In the genomic region with DNA sequence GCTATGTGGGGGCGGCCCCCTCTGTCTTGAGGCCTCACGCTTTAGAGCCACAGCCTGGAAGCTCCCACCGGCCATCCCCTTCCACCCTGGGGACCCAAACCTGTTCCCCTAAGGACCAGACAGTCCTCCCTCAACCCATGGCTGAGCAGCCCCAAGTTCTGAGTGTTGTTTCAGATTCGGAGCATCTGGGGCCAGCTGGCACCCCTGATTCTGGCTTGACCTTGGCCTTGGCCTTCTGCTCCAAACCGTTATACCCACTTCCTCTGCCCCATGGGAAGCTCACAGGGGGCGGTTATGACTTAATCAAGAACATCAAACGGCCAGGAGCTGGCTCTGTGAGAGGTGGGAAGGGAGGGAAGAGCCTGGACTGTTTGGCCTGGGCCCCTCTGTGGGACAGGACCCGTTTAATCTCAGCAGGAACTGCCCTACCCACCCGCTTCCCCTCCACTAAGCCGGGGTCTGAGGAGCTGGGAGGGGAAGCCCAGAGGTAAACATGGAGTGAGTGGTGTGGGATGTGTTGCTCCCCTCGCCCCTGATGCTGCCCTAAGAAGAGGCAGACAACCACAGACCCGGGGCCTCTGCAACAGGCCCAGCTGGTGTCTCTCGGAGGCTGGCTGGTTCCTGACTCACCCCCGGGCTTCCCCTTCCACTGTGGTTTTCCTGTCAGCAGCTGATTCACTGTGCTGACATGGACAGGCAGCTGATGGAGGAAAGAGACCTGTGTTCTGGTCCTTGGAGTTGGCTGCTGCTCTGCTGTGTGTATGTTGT, we compare ENCODE assay signal across 8 cellular contexts. TPM values are rescaled to one million over a fixed set of nuclear protein-coding genes. Genes with fewer than 3 reads are reported as not detected.
DNase-seq lines count a peak whose midpoint lies in the region; TF ChIP-seq lines count a peak whose summit lies in the region.

No MANE protein-coding gene starts in this region.

- peak overlapping the region; percentile 6 to 64 (median 44) for H3K27ac Mint-ChIP-seq in nephron

- no peaks in the 10 kb centered on the region for H3K9me3 Mint-ChIP-seq in nephron

- H3F3A ChIP-seq in GM23248 (ENCODE audit: insufficient read depth) = peaks cover 24% of the 10 kb centered on the region

- H3K27me3 ChIP-seq in GM23248 (replicated peaks; ENCODE audit: insufficient read depth) (no peaks in the 10 kb centered on the region), stomach (no peaks in the 10 kb centered on the region)
- H3K27me3 ChIP-seq in effector memory CD4-positive, alpha-beta T cell (replicated peaks; ENCODE audit: control insufficient read depth, insufficient read depth, low read length, poor library complexity, severe bottlenecking) = no peaks in the 10 kb centered on the region

- H3K4me1 ChIP-seq in GM23248 (ENCODE audit: insufficient read depth) (peaks cover 22% of the 10 kb centered on the region), stomach (peaks cover 75 to 95% (median 88%) of the 10 kb centered on the region in 4 donors)
- H3K4me1 ChIP-seq in effector memory CD4-positive, alpha-beta T cell (ENCODE audit: control insufficient read depth, insufficient read depth, low read length, poor library complexity, severe bottlenecking) = peaks cover 78% of the 10 kb centered on the region

- 23 to 27% methylated on average over 12 to 14 of the region's 14 CpGs for WGBS in GM23248 (ENCODE audit: low coverage in 1 of 2, low lambda C conversion rate in 2 of 2, missing lambda C conversion rate in 2 of 2), 2 experiments
- WGBS in stomach, 5 donors = 32 to 39% (median 35%) methylated on average over 13 to 14 of the region's 14 CpGs

- H3K27ac ChIP-seq in GM23248 = peak overlapping the region; percentile 63
- peak overlapping the region; percentile 87 for H3K27ac ChIP-seq in effector memory CD4-positive, alpha-beta T cell (ENCODE audit: insufficient read depth, low read length, poor library complexity, severe bottlenecking)
- H3K27ac ChIP-seq in stomach = peak overlapping the region; percentile 62 to 98 (median 79)

- H3K79me2 ChIP-seq in GM23248 (ENCODE audit: insufficient read depth) = no peaks in the 10 kb centered on the region

- H3K36me3 Mint-ChIP-seq in nephron (ENCODE audit: low read depth) = no peaks in the 10 kb centered on the region

- no peaks in the 10 kb centered on the region for H3K9me3 ChIP-seq in GM23248 (ENCODE audit: low read depth)
- H3K9me3 ChIP-seq in effector memory CD4-positive, alpha-beta T cell (ENCODE audit: control insufficient read depth, low read length) = no peaks in the 10 kb centered on the region
- H3K9me3 ChIP-seq in stomach = no peaks in the 10 kb centered on the region

- no peaks in the 10 kb centered on the region for H3K9me2 ChIP-seq in GM23248 (ENCODE audit: insufficient read depth)

- H2AFZ ChIP-seq in GM23248 = no peak overlapping the region

- DNase-seq in ELR (ENCODE audit: low read depth) (peak; percentile 95), GM23248 (peak; percentile 96), M059J (ENCODE audit: low read depth) (peak; percentile 96), stomach (peak; percentile 75), NCI-H1092 treated with DMSO at 0.1 percent for 48 hours (lab: John Stamatoyannopoulos, UW) (no peak)
- DNase-seq in activated CD8-positive, alpha-beta memory T cell treated with anti-CD3 and anti-CD28 coated beads for 1 hour (ENCODE audit: extremely low read depth in 1 of 2, low read depth in 1 of 2) = peak; percentile 68 to 75
- peak; percentile 86 to 91 (median 89) for DNase-seq in effector memory CD4-positive, alpha-beta T cell

- intact Hi-C loops in stomach (cut with DNase I; ENCODE audit: low total_unique reads) = no loop called here

- in situ Hi-C loops in GM23248 (cut with MboI) = loop anchor here (10.0 kb wide), 1 partner anchor 336 kb away; no protein-coding TSS in a partner anchor

- H3K4me3 ChIP-seq in GM23248 = no peak overlapping the region
- H3K4me3 ChIP-seq in effector memory CD4-positive, alpha-beta T cell (ENCODE audit: insufficient read depth, low read depth, low read length, poor library complexity, severe bottlenecking) = peak overlapping the region; percentile 31
- H3K4me3 ChIP-seq in stomach = peak overlapping the region in 2 of 4 donors; percentile 13 to 33

- H3K9ac ChIP-seq in GM23248 = peak overlapping the region; percentile 60

- TF ChIP-seq POLR2A in stomach (IDR thresholded peaks at IDR 0.05) = no peak

- H4K20me1 ChIP-seq in GM23248 (ENCODE audit: insufficient read depth) = no peaks in the 10 kb centered on the region

- TF ChIP-seq CTCF in nephron (IDR thresholded peaks at IDR 0.05; ENCODE audit: unreplicated experiment in 3 of 3) (no peak), stomach (IDR thresholded peaks at IDR 0.05) (no peak)

- peaks cover 60% of the 10 kb centered on the region for H3K4me1 Mint-ChIP-seq in nephron

- H3K4me3 Mint-ChIP-seq in nephron = peak overlapping the region in 1 of 3 experiments; percentile 68

- H3K36me3 ChIP-seq in GM23248 (ENCODE audit: low read depth) = no peaks in the 10 kb centered on the region
- no peaks in the 10 kb centered on the region for H3K36me3 ChIP-seq in effector memory CD4-positive, alpha-beta T cell (ENCODE audit: control insufficient read depth, insufficient read depth, low read length)
- H3K36me3 ChIP-seq in stomach = no peaks in the 10 kb centered on the region

- TF ChIP-seq EP300 in stomach (IDR thresholded peaks at IDR 0.05) = no peak

- no peak overlapping the region for H3K4me2 ChIP-seq in GM23248 (ENCODE audit: unreplicated experiment)

- peaks cover 13% of the 10 kb centered on the region for H3K27me3 Mint-ChIP-seq in nephron (ENCODE audit: low read depth)

RNA-seq across cellular contexts. Expression of a gene that starts 3.4 kb away (rescaled TPM):
- total RNA-seq in GM23248 (2014; rRNA removed; shearing (Covaris generic)) = 4.8 and 9.9 TPM in 2 replicates
- polyA plus RNA-seq in GM23248 (2016; fragmentation: Nextera tagmentation; extraction: Ambion mirVana) (6.0 and 8.6 TPM in 2 replicates), stomach (10 to 100 TPM in 2 of 3 donors, 1 to 10 TPM in 1; 9.9 to 54.4 (median 45.1) TPM)
- total RNA-seq in M059J (2014; rRNA removed; shearing (Covaris generic)) = 41.6 and 50.0 TPM in 2 replicates
- 10 to 100 TPM in 4 of 5 donors, under 1 TPM in 1; 0.58 to 49.6 (median 24.6) TPM for total RNA-seq in stomach
